15 cellular contexts compared by ENCODE assay signal in the genomic region with DNA sequence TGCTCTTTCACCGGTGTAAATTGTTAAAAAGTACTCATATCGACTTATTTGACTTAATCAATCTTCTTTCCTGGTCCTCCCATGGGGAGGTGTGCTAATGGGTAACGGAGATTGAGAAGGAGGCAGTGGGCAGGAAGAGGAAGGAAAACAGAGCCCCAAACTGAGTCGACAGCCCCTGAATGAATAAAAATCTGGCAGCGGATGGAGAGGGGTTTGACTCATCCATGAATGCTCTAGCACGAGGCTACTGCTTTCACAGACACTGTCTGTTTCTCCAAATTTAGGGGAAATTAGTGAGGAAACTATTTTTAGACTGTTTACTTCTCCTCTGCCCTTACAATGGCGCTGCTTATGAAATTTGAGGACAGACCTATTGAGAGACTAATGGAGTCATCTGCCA.
A peak's percentile ranks its signal among the peaks of the same experiment; 100 is the strongest.
DNase-seq lines count a peak whose midpoint lies in the region; ATAC-seq lines count a peak whose summit lies in the region.
"Had no signal": no experiment of that assay in that cellular context is flagged by ENCODE, and none has a peak within 500 bp of the region (broad histone marks: within the 10 kb centered on the region; RNA-seq: fewer than 3 reads in every experiment).

No MANE protein-coding gene starts in this region.

- 12 to 18% methylated on average over 7 of the region's 7 CpGs for WGBS in GM23248 (ENCODE audit: low coverage in 1 of 2, low lambda C conversion rate in 2 of 2, missing lambda C conversion rate in 2 of 2), 2 experiments

- H3K9me2 ChIP-seq in GM23248 (ENCODE audit: insufficient read depth) = no peaks in the 10 kb centered on the region

- no peak overlapping the region for H3K4me3 ChIP-seq in GM23248
- H3K4me3 ChIP-seq: dorsolateral prefrontal cortex, hepatocyte had no signal

- DNase-seq in GM23248 (peak; percentile 82), NOMO-1 treated with dmso at 0.1 percent for 144 hours (lab: John Stamatoyannopoulos, UW; ENCODE audit: unreplicated experiment) (peak; percentile 60), epidermal melanocyte (ENCODE audit: insufficient read length, low spot score) (peak; percentile 42), pons (ENCODE audit: low spot score) (peak; percentile 27), NCI-H1436 (lab: John Stamatoyannopoulos, UW) (no peak), left colon (no peak), middle frontal gyrus (ENCODE audit: extremely low spot score, low spot score) (no peak)
- DNase-seq: activated CD8-positive, alpha-beta T cell treated with anti-CD3 and anti-CD28 coated beads for 36 hours; activated naive CD4-positive, alpha-beta T cell treated with anti-CD3 and anti-CD28 coated beads, Interleukin-2, amount 50 U/mL, for 16 hours; DMS53; NCI-H1092; NK-92 treated with Interleukin-12 subunit alpha and Interleukin-12 subunit beta, amount 100 ng/mL, for 24 hours had no signal

- H3K27ac ChIP-seq in GM23248 = peak overlapping the region; percentile 13; the same call in 1 of the 2 replicates
- H3K27ac ChIP-seq: hepatocyte had no signal

- in situ Hi-C loops in GM23248 (cut with MboI) = no loop called here

- no peaks in the 10 kb centered on the region for H3K36me3 ChIP-seq in GM23248 (ENCODE audit: low read depth)

- H2AFZ ChIP-seq in GM23248 = no peak overlapping the region
- H2AFZ ChIP-seq: hepatocyte had no signal

- ATAC-seq in left colon = no peak
- ATAC-seq in GM21528 (IDR thresholded peaks at IDR 0.05; ENCODE audit: low FRiP score, unreplicated experiment) = no peak
- ATAC-seq: activated CD8-positive, alpha-beta T cell treated with anti-CD3 and anti-CD28 coated beads for 36 hours had no signal

- H3K79me2 ChIP-seq in GM23248 (ENCODE audit: insufficient read depth) = no peaks in the 10 kb centered on the region
- H3K79me2 ChIP-seq: hepatocyte had no signal

- intact Hi-C loops in left colon (cut with DNase I, micrococcal nuclease) = no loop called here

- H3K4me2 ChIP-seq in GM23248 (ENCODE audit: unreplicated experiment) = peak overlapping the region; percentile 16
- H3K4me2 ChIP-seq: hepatocyte had no signal

- peaks cover 14% of the 10 kb centered on the region for H3F3A ChIP-seq in GM23248 (ENCODE audit: insufficient read depth)

- peaks cover 29% of the 10 kb centered on the region for H3K4me1 ChIP-seq in GM23248 (ENCODE audit: insufficient read depth)

- H4K20me1 ChIP-seq in GM23248 (ENCODE audit: insufficient read depth) = no peaks in the 10 kb centered on the region

- no peaks in the 10 kb centered on the region for H3K9me3 ChIP-seq in GM23248 (ENCODE audit: low read depth)

- H3K9ac ChIP-seq in GM23248 = no peak overlapping the region

- no peaks in the 10 kb centered on the region for H3K27me3 ChIP-seq in GM23248 (replicated peaks; ENCODE audit: insufficient read depth)
- H3K27me3 ChIP-seq: dorsolateral prefrontal cortex, hepatocyte had no signal

Comparison
In these comparisons a context has a peak if more than half of its experiments do, and no peak if none do; other contexts are left out.
1. DNase-seq: peak in GM23248 (single experiment), NOMO-1 treated with dmso at 0.1 percent for 144 hours (single experiment), epidermal melanocyte (single experiment) and pons (single experiment); none in NCI-H1436 (single experiment), left colon (0 of 2) and middle frontal gyrus (single experiment).